1 cellular context compared by ENCODE assay signal in the genomic region with DNA sequence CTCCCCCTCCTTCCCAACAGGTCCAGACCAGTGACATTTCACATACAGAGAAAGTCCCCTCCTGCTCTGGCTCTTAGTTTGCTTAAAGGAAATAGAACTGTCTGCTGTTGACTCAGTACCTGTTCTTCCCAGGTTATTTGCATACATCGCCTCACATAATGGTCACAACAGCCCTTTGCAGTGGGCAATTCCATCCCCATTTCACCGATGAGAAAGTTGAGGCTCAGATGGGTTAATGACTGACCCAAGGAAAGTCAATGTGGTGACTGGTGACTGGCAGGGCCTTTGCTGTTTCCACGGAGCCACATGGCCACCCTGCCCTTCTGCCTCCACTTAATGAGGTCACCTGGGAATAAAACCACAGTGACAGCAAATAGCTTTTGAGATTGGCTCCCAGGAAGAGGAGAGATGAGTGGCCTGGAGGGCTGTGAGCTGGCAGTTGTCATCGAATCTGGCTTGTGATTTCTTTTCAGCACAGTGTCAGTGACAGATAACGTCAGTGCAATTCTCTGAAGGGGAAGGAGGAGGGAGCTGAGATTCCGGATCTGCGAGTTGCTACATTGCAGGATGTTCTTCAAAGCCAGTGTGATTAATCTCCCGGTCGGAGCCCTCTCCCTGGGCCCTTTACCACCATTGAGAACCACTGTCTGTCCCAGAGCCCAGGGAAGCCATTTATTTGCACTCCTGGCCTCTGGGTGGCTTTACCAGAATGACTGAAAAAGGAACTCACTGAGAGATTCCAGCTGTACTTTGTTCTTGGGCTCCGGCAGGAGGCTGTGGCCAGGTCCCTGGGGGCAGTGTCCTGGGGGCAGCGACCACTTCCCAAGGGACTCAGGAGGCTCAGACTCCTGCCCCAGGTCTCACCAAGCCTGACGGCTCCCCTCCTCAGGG.
A peak's percentile ranks its signal among the peaks of the same experiment; 100 is the strongest.
TF ChIP-seq lines count a peak whose summit lies in the region.

No MANE protein-coding gene starts in this region.

TF ChIP-seq in GM12878, 131 proteins besides CTCF, POLR2A, EP300 and RAD21 (continued from another document and continues in another):
- TF ChIP-seq, protein P1, sequence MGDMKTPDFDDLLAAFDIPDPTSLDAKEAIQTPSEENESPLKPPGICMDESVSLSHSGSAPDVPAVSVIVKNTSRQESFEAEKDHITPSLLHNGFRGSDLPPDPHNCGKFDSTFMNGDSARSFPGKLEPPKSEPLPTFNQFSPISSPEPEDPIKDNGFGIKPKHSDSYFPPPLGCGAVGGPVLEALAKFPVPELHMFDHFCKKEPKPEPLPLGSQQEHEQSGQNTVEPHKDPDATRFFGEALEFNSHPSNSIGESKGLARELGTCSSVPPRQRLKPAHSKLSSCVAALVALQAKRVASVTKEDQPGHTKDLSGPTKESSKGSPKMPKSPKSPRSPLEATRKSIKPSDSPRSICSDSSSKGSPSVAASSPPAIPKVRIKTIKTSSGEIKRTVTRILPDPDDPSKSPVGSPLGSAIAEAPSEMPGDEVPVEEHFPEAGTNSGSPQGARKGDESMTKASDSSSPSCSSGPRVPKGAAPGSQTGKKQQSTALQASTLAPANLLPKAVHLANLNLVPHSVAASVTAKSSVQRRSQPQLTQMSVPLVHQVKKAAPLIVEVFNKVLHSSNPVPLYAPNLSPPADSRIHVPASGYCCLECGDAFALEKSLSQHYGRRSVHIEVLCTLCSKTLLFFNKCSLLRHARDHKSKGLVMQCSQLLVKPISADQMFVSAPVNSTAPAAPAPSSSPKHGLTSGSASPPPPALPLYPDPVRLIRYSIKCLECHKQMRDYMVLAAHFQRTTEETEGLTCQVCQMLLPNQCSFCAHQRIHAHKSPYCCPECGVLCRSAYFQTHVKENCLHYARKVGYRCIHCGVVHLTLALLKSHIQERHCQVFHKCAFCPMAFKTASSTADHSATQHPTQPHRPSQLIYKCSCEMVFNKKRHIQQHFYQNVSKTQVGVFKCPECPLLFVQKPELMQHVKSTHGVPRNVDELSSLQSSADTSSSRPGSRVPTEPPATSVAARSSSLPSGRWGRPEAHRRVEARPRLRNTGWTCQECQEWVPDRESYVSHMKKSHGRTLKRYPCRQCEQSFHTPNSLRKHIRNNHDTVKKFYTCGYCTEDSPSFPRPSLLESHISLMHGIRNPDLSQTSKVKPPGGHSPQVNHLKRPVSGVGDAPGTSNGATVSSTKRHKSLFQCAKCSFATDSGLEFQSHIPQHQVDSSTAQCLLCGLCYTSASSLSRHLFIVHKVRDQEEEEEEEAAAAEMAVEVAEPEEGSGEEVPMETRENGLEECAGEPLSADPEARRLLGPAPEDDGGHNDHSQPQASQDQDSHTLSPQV (IDR thresholded peaks at IDR 0.05) = no peak
- TF ChIP-seq MYC (IDR thresholded peaks at IDR 0.05; ENCODE audit: insufficient read depth, insufficient read length, insufficient replicate concordance, low read length, severe bottlenecking) (no peak), JUND (IDR thresholded peaks at IDR 0.05; ENCODE audit: low read depth, low read length) (no peak), FOXM1 (IDR thresholded peaks at IDR 0.05; ENCODE audit: low read depth, low read length) (no peak), ZBED1 (IDR thresholded peaks at IDR 0.05; ENCODE audit: borderline replicate concordance) (no peak), CHD1 (IDR thresholded peaks at IDR 0.05; ENCODE audit: low read depth, low read length) (no peak), RB1 (IDR thresholded peaks at IDR 0.05; ENCODE audit: borderline replicate concordance) (peak; percentile 74; the same call in 1 of the 2 replicates), RBBP5 (conservative IDR thresholded peaks at IDR 0.05) (no peak), YY1 (IDR thresholded peaks at IDR 0.05; ENCODE audit: low read depth, low read length) (no peak), NFIC (IDR thresholded peaks at IDR 0.05; ENCODE audit: low read depth, low read length) (no peak), ESRRA (IDR thresholded peaks at IDR 0.05; ENCODE audit: low read length) (0 out of 2 replicates have a peak, but pooled peaks have one; percentile 43), MYB (IDR thresholded peaks at IDR 0.05; ENCODE audit: borderline replicate concordance, low read depth, low read length) (no peak), CBFB (IDR thresholded peaks at IDR 0.05; ENCODE audit: low read depth) (0 out of 2 replicates have a peak, but pooled peaks have one; percentile 22), KAT2A (conservative IDR thresholded peaks at IDR 0.05; ENCODE audit: control insufficient read depth, low read depth, low read length) (no peak), NBN (IDR thresholded peaks at IDR 0.05) (peak; percentile 94), SMARCA5 (IDR thresholded peaks at IDR 0.05) (peak; percentile 100), EGR1 (IDR thresholded peaks at IDR 0.05; ENCODE audit: borderline replicate concordance in 1 of 2, low read depth in 2 of 2, low read length in 2 of 2) (no peak), BACH1 (IDR thresholded peaks at IDR 0.05; ENCODE audit: borderline replicate concordance) (no peak), NFYA (IDR thresholded peaks at IDR 0.05; ENCODE audit: borderline replicate concordance, low read depth, low read length) (no peak)
- TF ChIP-seq, protein P2, sequence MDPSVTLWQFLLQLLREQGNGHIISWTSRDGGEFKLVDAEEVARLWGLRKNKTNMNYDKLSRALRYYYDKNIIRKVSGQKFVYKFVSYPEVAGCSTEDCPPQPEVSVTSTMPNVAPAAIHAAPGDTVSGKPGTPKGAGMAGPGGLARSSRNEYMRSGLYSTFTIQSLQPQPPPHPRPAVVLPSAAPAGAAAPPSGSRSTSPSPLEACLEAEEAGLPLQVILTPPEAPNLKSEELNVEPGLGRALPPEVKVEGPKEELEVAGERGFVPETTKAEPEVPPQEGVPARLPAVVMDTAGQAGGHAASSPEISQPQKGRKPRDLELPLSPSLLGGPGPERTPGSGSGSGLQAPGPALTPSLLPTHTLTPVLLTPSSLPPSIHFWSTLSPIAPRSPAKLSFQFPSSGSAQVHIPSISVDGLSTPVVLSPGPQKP (IDR thresholded peaks at IDR 0.05; ENCODE audit: low read depth, low read length) = no peak
- TF ChIP-seq, protein P3, sequence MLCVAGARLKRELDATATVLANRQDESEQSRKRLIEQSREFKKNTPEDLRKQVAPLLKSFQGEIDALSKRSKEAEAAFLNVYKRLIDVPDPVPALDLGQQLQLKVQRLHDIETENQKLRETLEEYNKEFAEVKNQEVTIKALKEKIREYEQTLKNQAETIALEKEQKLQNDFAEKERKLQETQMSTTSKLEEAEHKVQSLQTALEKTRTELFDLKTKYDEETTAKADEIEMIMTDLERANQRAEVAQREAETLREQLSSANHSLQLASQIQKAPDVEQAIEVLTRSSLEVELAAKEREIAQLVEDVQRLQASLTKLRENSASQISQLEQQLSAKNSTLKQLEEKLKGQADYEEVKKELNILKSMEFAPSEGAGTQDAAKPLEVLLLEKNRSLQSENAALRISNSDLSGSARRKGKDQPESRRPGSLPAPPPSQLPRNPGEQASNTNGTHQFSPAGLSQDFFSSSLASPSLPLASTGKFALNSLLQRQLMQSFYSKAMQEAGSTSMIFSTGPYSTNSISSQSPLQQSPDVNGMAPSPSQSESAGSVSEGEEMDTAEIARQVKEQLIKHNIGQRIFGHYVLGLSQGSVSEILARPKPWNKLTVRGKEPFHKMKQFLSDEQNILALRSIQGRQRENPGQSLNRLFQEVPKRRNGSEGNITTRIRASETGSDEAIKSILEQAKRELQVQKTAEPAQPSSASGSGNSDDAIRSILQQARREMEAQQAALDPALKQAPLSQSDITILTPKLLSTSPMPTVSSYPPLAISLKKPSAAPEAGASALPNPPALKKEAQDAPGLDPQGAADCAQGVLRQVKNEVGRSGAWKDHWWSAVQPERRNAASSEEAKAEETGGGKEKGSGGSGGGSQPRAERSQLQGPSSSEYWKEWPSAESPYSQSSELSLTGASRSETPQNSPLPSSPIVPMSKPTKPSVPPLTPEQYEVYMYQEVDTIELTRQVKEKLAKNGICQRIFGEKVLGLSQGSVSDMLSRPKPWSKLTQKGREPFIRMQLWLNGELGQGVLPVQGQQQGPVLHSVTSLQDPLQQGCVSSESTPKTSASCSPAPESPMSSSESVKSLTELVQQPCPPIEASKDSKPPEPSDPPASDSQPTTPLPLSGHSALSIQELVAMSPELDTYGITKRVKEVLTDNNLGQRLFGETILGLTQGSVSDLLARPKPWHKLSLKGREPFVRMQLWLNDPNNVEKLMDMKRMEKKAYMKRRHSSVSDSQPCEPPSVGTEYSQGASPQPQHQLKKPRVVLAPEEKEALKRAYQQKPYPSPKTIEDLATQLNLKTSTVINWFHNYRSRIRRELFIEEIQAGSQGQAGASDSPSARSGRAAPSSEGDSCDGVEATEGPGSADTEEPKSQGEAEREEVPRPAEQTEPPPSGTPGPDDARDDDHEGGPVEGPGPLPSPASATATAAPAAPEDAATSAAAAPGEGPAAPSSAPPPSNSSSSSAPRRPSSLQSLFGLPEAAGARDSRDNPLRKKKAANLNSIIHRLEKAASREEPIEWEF (IDR thresholded peaks at IDR 0.05; ENCODE audit: insufficient replicate concordance, low read depth, low read length) = peak; percentile 4
- TF ChIP-seq, protein P4, sequence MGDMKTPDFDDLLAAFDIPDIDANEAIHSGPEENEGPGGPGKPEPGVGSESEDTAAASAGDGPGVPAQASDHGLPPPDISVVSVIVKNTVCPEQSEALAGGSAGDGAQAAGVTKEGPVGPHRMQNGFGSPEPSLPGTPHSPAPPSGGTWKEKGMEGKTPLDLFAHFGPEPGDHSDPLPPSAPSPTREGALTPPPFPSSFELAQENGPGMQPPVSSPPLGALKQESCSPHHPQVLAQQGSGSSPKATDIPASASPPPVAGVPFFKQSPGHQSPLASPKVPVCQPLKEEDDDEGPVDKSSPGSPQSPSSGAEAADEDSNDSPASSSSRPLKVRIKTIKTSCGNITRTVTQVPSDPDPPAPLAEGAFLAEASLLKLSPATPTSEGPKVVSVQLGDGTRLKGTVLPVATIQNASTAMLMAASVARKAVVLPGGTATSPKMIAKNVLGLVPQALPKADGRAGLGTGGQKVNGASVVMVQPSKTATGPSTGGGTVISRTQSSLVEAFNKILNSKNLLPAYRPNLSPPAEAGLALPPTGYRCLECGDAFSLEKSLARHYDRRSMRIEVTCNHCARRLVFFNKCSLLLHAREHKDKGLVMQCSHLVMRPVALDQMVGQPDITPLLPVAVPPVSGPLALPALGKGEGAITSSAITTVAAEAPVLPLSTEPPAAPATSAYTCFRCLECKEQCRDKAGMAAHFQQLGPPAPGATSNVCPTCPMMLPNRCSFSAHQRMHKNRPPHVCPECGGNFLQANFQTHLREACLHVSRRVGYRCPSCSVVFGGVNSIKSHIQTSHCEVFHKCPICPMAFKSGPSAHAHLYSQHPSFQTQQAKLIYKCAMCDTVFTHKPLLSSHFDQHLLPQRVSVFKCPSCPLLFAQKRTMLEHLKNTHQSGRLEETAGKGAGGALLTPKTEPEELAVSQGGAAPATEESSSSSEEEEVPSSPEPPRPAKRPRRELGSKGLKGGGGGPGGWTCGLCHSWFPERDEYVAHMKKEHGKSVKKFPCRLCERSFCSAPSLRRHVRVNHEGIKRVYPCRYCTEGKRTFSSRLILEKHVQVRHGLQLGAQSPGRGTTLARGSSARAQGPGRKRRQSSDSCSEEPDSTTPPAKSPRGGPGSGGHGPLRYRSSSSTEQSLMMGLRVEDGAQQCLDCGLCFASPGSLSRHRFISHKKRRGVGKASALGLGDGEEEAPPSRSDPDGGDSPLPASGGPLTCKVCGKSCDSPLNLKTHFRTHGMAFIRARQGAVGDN (IDR thresholded peaks at IDR 0.05) = peak; percentile 78
- TF ChIP-seq, protein P5, sequence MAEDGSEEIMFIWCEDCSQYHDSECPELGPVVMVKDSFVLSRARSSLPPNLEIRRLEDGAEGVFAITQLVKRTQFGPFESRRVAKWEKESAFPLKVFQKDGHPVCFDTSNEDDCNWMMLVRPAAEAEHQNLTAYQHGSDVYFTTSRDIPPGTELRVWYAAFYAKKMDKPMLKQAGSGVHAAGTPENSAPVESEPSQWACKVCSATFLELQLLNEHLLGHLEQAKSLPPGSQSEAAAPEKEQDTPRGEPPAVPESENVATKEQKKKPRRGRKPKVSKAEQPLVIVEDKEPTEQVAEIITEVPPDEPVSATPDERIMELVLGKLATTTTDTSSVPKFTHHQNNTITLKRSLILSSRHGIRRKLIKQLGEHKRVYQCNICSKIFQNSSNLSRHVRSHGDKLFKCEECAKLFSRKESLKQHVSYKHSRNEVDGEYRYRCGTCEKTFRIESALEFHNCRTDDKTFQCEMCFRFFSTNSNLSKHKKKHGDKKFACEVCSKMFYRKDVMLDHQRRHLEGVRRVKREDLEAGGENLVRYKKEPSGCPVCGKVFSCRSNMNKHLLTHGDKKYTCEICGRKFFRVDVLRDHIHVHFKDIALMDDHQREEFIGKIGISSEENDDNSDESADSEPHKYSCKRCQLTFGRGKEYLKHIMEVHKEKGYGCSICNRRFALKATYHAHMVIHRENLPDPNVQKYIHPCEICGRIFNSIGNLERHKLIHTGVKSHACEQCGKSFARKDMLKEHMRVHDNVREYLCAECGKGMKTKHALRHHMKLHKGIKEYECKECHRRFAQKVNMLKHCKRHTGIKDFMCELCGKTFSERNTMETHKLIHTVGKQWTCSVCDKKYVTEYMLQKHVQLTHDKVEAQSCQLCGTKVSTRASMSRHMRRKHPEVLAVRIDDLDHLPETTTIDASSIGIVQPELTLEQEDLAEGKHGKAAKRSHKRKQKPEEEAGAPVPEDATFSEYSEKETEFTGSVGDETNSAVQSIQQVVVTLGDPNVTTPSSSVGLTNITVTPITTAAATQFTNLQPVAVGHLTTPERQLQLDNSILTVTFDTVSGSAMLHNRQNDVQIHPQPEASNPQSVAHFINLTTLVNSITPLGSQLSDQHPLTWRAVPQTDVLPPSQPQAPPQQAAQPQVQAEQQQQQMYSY (CRISPR knock-in tag; IDR thresholded peaks at IDR 0.05) = no peak
- TF ChIP-seq, protein P6, sequence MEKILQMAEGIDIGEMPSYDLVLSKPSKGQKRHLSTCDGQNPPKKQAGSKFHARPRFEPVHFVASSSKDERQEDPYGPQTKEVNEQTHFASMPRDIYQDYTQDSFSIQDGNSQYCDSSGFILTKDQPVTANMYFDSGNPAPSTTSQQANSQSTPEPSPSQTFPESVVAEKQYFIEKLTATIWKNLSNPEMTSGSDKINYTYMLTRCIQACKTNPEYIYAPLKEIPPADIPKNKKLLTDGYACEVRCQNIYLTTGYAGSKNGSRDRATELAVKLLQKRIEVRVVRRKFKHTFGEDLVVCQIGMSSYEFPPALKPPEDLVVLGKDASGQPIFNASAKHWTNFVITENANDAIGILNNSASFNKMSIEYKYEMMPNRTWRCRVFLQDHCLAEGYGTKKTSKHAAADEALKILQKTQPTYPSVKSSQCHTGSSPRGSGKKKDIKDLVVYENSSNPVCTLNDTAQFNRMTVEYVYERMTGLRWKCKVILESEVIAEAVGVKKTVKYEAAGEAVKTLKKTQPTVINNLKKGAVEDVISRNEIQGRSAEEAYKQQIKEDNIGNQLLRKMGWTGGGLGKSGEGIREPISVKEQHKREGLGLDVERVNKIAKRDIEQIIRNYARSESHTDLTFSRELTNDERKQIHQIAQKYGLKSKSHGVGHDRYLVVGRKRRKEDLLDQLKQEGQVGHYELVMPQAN (conservative IDR thresholded peaks at IDR 0.05) = peak; percentile 42; the same call in 1 of the 2 replicates
- TF ChIP-seq, protein P7, sequence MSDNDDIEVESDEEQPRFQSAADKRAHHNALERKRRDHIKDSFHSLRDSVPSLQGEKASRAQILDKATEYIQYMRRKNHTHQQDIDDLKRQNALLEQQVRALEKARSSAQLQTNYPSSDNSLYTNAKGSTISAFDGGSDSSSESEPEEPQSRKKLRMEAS (IDR thresholded peaks at IDR 0.05; ENCODE audit: low read depth, low read length) = no peak
- TF ChIP-seq, protein P8, sequence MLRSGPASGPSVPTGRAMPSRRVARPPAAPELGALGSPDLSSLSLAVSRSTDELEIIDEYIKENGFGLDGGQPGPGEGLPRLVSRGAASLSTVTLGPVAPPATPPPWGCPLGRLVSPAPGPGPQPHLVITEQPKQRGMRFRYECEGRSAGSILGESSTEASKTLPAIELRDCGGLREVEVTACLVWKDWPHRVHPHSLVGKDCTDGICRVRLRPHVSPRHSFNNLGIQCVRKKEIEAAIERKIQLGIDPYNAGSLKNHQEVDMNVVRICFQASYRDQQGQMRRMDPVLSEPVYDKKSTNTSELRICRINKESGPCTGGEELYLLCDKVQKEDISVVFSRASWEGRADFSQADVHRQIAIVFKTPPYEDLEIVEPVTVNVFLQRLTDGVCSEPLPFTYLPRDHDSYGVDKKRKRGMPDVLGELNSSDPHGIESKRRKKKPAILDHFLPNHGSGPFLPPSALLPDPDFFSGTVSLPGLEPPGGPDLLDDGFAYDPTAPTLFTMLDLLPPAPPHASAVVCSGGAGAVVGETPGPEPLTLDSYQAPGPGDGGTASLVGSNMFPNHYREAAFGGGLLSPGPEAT (IDR thresholded peaks at IDR 0.05; ENCODE audit: low read depth) = peak; percentile 75
